Comparison of ENCODE assay signal across 15 cellular contexts in genomic region chr5:149902177-149902576, GRCh38. TPM values are rescaled to one million over a fixed set of nuclear protein-coding genes. Genes with fewer than 3 reads are reported as not detected.
DNase-seq lines count a peak whose midpoint lies in the region; ATAC-seq and TF ChIP-seq lines count a peak whose summit lies in the region.
"Had no signal": no experiment of that assay in that cellular context is flagged by ENCODE, and none has a peak within 500 bp of the region (broad histone marks: within the 10 kb centered on the region; RNA-seq: fewer than 3 reads in every experiment).

No MANE protein-coding gene starts in this region.

- H3K4me3 ChIP-seq in parathyroid adenoma (ENCODE audit: low read depth, low read length): no peak overlapping the region
- H3K4me3 ChIP-seq in Peyer's patch: no peak overlapping the region
- H3K4me3 ChIP-seq: colonic mucosa, esophagus squamous epithelium, SJCRH30 had no signal

- TF ChIP-seq CTCF in endothelial cell (IDR thresholded peaks at IDR 0.05; ENCODE audit: unreplicated experiment) (no peak), parathyroid adenoma (IDR thresholded peaks at IDR 0.05) (no peak), GM10248 (IDR thresholded peaks at IDR 0.05; ENCODE audit: control extremely low read depth, extremely low read depth, low read depth, missing control alignments) (no peak), Peyer's patch (IDR thresholded peaks at IDR 0.05) (peak in 1 of 6 experiments; percentile 15)
- no peak for TF ChIP-seq CTCF in activated CD8-positive, alpha-beta T cell treated with anti-CD3 and anti-CD28 coated beads for 36 hours (IDR thresholded peaks at IDR 0.05)

- no peak overlapping the region for H3K4me2 ChIP-seq in parathyroid adenoma (ENCODE audit: low read length)

- ATAC-seq in activated CD8-positive, alpha-beta T cell treated with anti-CD3 and anti-CD28 coated beads for 36 hours: no peak
- ATAC-seq: activated T-helper 17 cell treated with anti-CD3 and anti-CD28 coated beads, Interleukin-2, amount 50 U/mL, for 72 hours had no signal

- intact Hi-C loops in activated CD8-positive, alpha-beta T cell treated with anti-CD3 and anti-CD28 coated beads for 36 hours (cut with micrococcal nuclease): no loop called here

- no peaks in the 10 kb centered on the region for H3K27me3 ChIP-seq in parathyroid adenoma (ENCODE audit: control insufficient read depth, insufficient read depth, low read length)
- H3K27me3 ChIP-seq in Peyer's patch: no peaks in the 10 kb centered on the region
- H3K27me3 ChIP-seq: colonic mucosa, esophagus squamous epithelium, SJCRH30 had no signal

- H3K9me3 ChIP-seq in parathyroid adenoma (ENCODE audit: control insufficient read depth, low read length): no peaks in the 10 kb centered on the region
- H3K9me3 ChIP-seq in Peyer's patch: no peaks in the 10 kb centered on the region
- H3K9me3 ChIP-seq: colonic mucosa, esophagus squamous epithelium, SJCRH30 had no signal

- H3K27ac Mint-ChIP-seq in endothelial cell (ENCODE audit: unreplicated experiment): peak overlapping the region; percentile 67
- no peak overlapping the region for H3K27ac Mint-ChIP-seq in activated CD8-positive, alpha-beta T cell treated with anti-CD3 and anti-CD28 coated beads for 36 hours
- H3K27ac Mint-ChIP-seq: activated CD4-positive, alpha-beta memory T cell treated with anti-CD3 and anti-CD28 coated beads, Interleukin-2, amount 10 ng/mL, durations not matched to agents 7 days and 5 days; activated T-helper 17 cell treated with anti-CD3 and anti-CD28 coated beads, Interleukin-2, amount 50 U/mL, for 72 hours; naive B cell had no signal

- H3K27ac ChIP-seq in parathyroid adenoma (no peak overlapping the region), Peyer's patch (no peak overlapping the region)
- H3K27ac ChIP-seq: colonic mucosa, esophagus squamous epithelium, SJCRH30 had no signal

- H3K4me1 Mint-ChIP-seq in endothelial cell (ENCODE audit: unreplicated experiment): peaks cover 11% of the 10 kb centered on the region
- H3K4me1 Mint-ChIP-seq in activated CD8-positive, alpha-beta T cell treated with anti-CD3 and anti-CD28 coated beads for 36 hours (ENCODE audit: low read depth): peaks cover 11% of the 10 kb centered on the region
- H3K4me1 Mint-ChIP-seq: activated T-helper 17 cell treated with anti-CD3 and anti-CD28 coated beads, Interleukin-2, amount 50 U/mL, for 72 hours had no signal

- peak overlapping the region; percentile 45 for H2AFZ ChIP-seq in parathyroid adenoma

- no peaks in the 10 kb centered on the region for H3K79me2 ChIP-seq in parathyroid adenoma

- H3K36me3 Mint-ChIP-seq in endothelial cell (ENCODE audit: low read depth, unreplicated experiment): no peaks in the 10 kb centered on the region
- H3K36me3 Mint-ChIP-seq in activated CD8-positive, alpha-beta T cell treated with anti-CD3 and anti-CD28 coated beads for 36 hours (ENCODE audit: low read depth): no peaks in the 10 kb centered on the region
- H3K36me3 Mint-ChIP-seq: naive B cell had no signal

- no peaks in the 10 kb centered on the region for H3K9me3 Mint-ChIP-seq in endothelial cell (ENCODE audit: unreplicated experiment)
- H3K9me3 Mint-ChIP-seq in activated CD8-positive, alpha-beta T cell treated with anti-CD3 and anti-CD28 coated beads for 36 hours: no peaks in the 10 kb centered on the region
- H3K9me3 Mint-ChIP-seq: activated CD4-positive, alpha-beta memory T cell treated with anti-CD3 and anti-CD28 coated beads, Interleukin-2, amount 10 ng/mL, durations not matched to agents 7 days and 5 days; activated T-helper 17 cell treated with anti-CD3 and anti-CD28 coated beads, Interleukin-2, amount 50 U/mL, for 72 hours; naive B cell had no signal

- no peaks in the 10 kb centered on the region for H3K36me3 ChIP-seq in parathyroid adenoma (ENCODE audit: control insufficient read depth, insufficient read depth, low read length)
- H3K36me3 ChIP-seq in Peyer's patch: no peaks in the 10 kb centered on the region
- H3K36me3 ChIP-seq: colonic mucosa, esophagus squamous epithelium, SJCRH30 had no signal

- CTCF ChIA-PET in GM10248 (lab: Yijun Ruan, JAX): no interaction called here
- CTCF ChIA-PET in activated CD8-positive, alpha-beta T cell treated with anti-CD3 and anti-CD28 coated beads for 36 hours (lab: Charles Lee): interaction anchor here (0.9 kb wide), 1 partner anchor 58 kb away, joined by 3 read pairs; the partner anchor contains the start of gene SLC26A2

- TF ChIP-seq POLR2A in Peyer's patch (IDR thresholded peaks at IDR 0.05): no peak

- peak; percentile 27 for DNase-seq in EH (ENCODE audit: low read depth)
- peak; percentile 43 for DNase-seq in OCI-M1 (lab: John Stamatoyannopoulos, UW)
- DNase-seq in endothelial cell (ENCODE audit: low spot score): no peak
- DNase-seq in GM10248 (ENCODE audit: extremely low spot score): no peak
- DNase-seq in activated CD8-positive, alpha-beta T cell treated with anti-CD3 and anti-CD28 coated beads for 36 hours: no peak
- DNase-seq in Peyer's patch: no peak
- DNase-seq: activated CD4-positive, alpha-beta memory T cell treated with anti-CD3 and anti-CD28 coated beads, Interleukin-2, amount 10 ng/mL, durations not matched to agents 7 days and 5 days; colonic mucosa; esophagus squamous epithelium; naive B cell; SJCRH30 had no signal

- H3K4me1 ChIP-seq in parathyroid adenoma (peaks cover 19% of the 10 kb centered on the region), Peyer's patch (no peaks in the 10 kb centered on the region)
- H3K4me1 ChIP-seq: colonic mucosa had no signal

- no peak overlapping the region for H3K4me3 Mint-ChIP-seq in endothelial cell (ENCODE audit: unreplicated experiment)
- H3K4me3 Mint-ChIP-seq in activated CD8-positive, alpha-beta T cell treated with anti-CD3 and anti-CD28 coated beads for 36 hours: no peak overlapping the region
- H3K4me3 Mint-ChIP-seq: activated CD4-positive, alpha-beta memory T cell treated with anti-CD3 and anti-CD28 coated beads, Interleukin-2, amount 10 ng/mL, durations not matched to agents 7 days and 5 days; activated T-helper 17 cell treated with anti-CD3 and anti-CD28 coated beads, Interleukin-2, amount 50 U/mL, for 72 hours; naive B cell had no signal

- H3K9ac ChIP-seq in parathyroid adenoma: no peak overlapping the region

- POLR2A ChIA-PET in GM10248 (lab: Yijun Ruan, JAX): no interaction called here
- POLR2A ChIA-PET in activated CD8-positive, alpha-beta T cell treated with anti-CD3 and anti-CD28 coated beads for 36 hours (lab: Charles Lee): no interaction called here

- H3K27me3 Mint-ChIP-seq in endothelial cell (ENCODE audit: unreplicated experiment): no peaks in the 10 kb centered on the region
- peaks cover 8% of the 10 kb centered on the region for H3K27me3 Mint-ChIP-seq in activated CD8-positive, alpha-beta T cell treated with anti-CD3 and anti-CD28 coated beads for 36 hours

RNA-seq across cellular contexts. Expression of gene PDE6A, which starts 42.4 kb away (rescaled TPM):
- total RNA-seq in endothelial cell (ENCODE audit: unreplicated experiment) (not detected), Peyer's patch (not detected)
- not detected for total RNA-seq in activated CD8-positive, alpha-beta T cell treated with anti-CD3 and anti-CD28 coated beads for 36 hours
- total RNA-seq: activated CD4-positive, alpha-beta memory T cell treated with anti-CD3 and anti-CD28 coated beads, Interleukin-2, amount 10 ng/mL, durations not matched to agents 7 days and 5 days; activated T-helper 17 cell treated with anti-CD3 and anti-CD28 coated beads, Interleukin-2, amount 50 U/mL, for 72 hours; liver; pulmonary artery endothelial cell had no signal

RNA-seq across cellular contexts. Expression of gene SLC26A2, which starts 58.4 kb away (rescaled TPM):
- total RNA-seq in endothelial cell (ENCODE audit: unreplicated experiment) (22.2 TPM), Peyer's patch (10 to 100 TPM in 3 of 4 donors, 1 to 10 TPM in 1; 7.4 to 87.4 (median 52.1) TPM)
- total RNA-seq in activated CD8-positive, alpha-beta T cell treated with anti-CD3 and anti-CD28 coated beads for 36 hours: 1 to 10 TPM; 5.0 to 5.3 TPM

Comparison
In these comparisons a context has a peak if more than half of its experiments do, and no peak if none do; other contexts are left out.
1. DNase-seq: peak in EH (single experiment) and OCI-M1 (single experiment); none in endothelial cell (single experiment), GM10248 (single experiment), activated CD8-positive, alpha-beta T cell treated with anti-CD3 and anti-CD28 coated beads for 36 hours (single experiment) and Peyer's patch (0 of 3).